Comparison of ENCODE assay signal across 24 cellular contexts in the genomic region with DNA sequence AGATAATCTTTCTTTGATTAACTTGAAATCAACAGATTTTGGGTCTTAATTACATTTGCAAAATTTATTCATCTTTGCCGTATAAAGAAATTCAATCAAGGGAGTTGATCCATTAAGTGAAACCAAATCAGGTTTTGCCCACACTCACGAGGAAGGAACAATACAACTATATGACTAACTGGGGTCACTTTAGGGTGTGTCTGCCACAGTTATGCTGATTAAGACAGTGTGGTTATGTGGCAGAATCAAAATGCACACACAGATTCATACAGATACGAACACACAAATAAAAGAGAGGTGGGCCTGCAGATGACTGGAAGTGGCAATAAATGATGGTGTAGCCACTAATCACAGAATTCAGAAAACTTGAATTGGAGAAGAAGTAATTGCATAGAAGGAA.
DNase-seq lines count a peak whose midpoint lies in the region; ATAC-seq, FAIRE-seq and TF ChIP-seq lines count a peak whose summit lies in the region.
"Had no signal": no experiment of that assay in that cellular context is flagged by ENCODE, and none has a peak within 500 bp of the region (broad histone marks: within the 10 kb centered on the region; RNA-seq: fewer than 3 reads in every experiment).

No MANE protein-coding gene starts in this region.

- no peak for TF ChIP-seq CTCF in astrocyte of the spinal cord (IDR thresholded peaks at IDR 0.05; ENCODE audit: low read depth, low read length)

- in situ Hi-C loops in astrocyte of the spinal cord (cut with HindIII; ENCODE audit: low sequenced_read_pairs), result no loop called here

- FAIRE-seq in RCC 7860 (lab: Jason Lieb, UNC), result no peak
- FAIRE-seq: G401.6, GM18507, GM19239 had no signal

- no peak for ATAC-seq in HG03045 (IDR thresholded peaks at IDR 0.05; ENCODE audit: unreplicated experiment)
- ATAC-seq in HG03139 (IDR thresholded peaks at IDR 0.05; ENCODE audit: unreplicated experiment), result no peak
- ATAC-seq: CD8-positive, alpha-beta T cell had no signal

- DNase-seq in Daoy (ENCODE audit: low read depth) (peak; percentile 10), RCC 7860 (ENCODE audit: low spot score) (peak; percentile 8), astrocyte of the spinal cord (ENCODE audit: low read depth, low spot score) (peak; percentile 59), kidney tubule cell (ENCODE audit: low spot score) (peak; percentile 37), NCI-H1436 (lab: John Stamatoyannopoulos, UW) (no peak), NCI-H2029 (lab: John Stamatoyannopoulos, UW) (no peak)
- DNase-seq: ACHN; C1 segment of cervical spinal cord; CD8-positive, alpha-beta T cell; MV-4-11; NCI-H1105 treated with DMSO at 0.1 percent for 48 hours; NCI-H1694; NCI-H446; NCI-H526; RPMI8226; SHP77 treated with DMSO at 0.1 percent for 48 hours; SW 1271 had no signal

- no peak overlapping the region for H3K4me3 ChIP-seq in astrocyte of the spinal cord (ENCODE audit: low read depth, low read length)
- H3K4me3 ChIP-seq: HAP-1, SK-N-MC had no signal

Comparison
In these comparisons a context has a peak if more than half of its experiments do, and no peak if none do; other contexts are left out.
1. DNase-seq: peak in Daoy (single experiment), RCC 7860 (single experiment), astrocyte of the spinal cord (single experiment) and kidney tubule cell (single experiment); none in NCI-H1436 (single experiment) and NCI-H2029 (single experiment).